ENCODE assay signal across 8 cellular contexts in genomic region chr4:76148142-76148849, GRCh38. TPM values are rescaled to one million over a fixed set of nuclear protein-coding genes. Genes with fewer than 3 reads are reported as not detected.
DNase-seq lines count a peak whose midpoint lies in the region; ATAC-seq and TF ChIP-seq lines count a peak whose summit lies in the region.

A gene with protein sequence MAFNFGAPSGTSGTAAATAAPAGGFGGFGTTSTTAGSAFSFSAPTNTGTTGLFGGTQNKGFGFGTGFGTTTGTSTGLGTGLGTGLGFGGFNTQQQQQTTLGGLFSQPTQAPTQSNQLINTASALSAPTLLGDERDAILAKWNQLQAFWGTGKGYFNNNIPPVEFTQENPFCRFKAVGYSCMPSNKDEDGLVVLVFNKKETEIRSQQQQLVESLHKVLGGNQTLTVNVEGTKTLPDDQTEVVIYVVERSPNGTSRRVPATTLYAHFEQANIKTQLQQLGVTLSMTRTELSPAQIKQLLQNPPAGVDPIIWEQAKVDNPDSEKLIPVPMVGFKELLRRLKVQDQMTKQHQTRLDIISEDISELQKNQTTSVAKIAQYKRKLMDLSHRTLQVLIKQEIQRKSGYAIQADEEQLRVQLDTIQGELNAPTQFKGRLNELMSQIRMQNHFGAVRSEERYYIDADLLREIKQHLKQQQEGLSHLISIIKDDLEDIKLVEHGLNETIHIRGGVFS (minus strand): TSS chr4:76148397. CDS start chr4:76148374, 23 bp downstream.

- peaks cover 13% of the 10 kb centered on the region for H3K4me1 ChIP-seq in RWPE2 (ENCODE audit: insufficient read depth, poor library complexity, severe bottlenecking)

- H3K27ac ChIP-seq in RWPE2 (ENCODE audit: poor library complexity, severe bottlenecking) = peak within 1 kb of the TSS; percentile 57

- no peak for TF ChIP-seq CTCF in RWPE2 (IDR thresholded peaks at IDR 0.05; ENCODE audit: poor library complexity, severe bottlenecking)
- no peak for TF ChIP-seq CTCF in fibroblast of mammary gland (conservative IDR thresholded peaks at IDR 0.05; ENCODE audit: control insufficient read depth, insufficient read depth, low read depth, low read length)

- peaks cover 14% of the 10 kb centered on the region for H3K36me3 Mint-ChIP-seq in activated T-helper 2 cell treated with anti-CD3 and anti-CD28 coated beads, Interferon-gamma antibody, Interleukin-2, Interleukin-4, amounts not matched to agents 10 μg/mL and 5 μg/mL and 100 μg/mL, durations not matched to agents 14 hours and 24 hours and 36 hours (ENCODE audit: low read depth)
- peaks cover 0 to 7% (median 3%) of the 10 kb centered on the region in 3 donors for H3K36me3 Mint-ChIP-seq in naive thymus-derived CD8-positive, alpha-beta T cell

- H3K27ac Mint-ChIP-seq in activated T-helper 2 cell treated with anti-CD3 and anti-CD28 coated beads, Interferon-gamma antibody, Interleukin-2, Interleukin-4, amounts not matched to agents 10 μg/mL and 5 μg/mL and 100 μg/mL, durations not matched to agents 14 hours and 24 hours and 36 hours = peak within 1 kb of the TSS; percentile 94
- H3K27ac Mint-ChIP-seq in naive thymus-derived CD8-positive, alpha-beta T cell = peak within 1 kb of the TSS; percentile 84 to 100 (median 96)

- peak; percentile 93 for DNase-seq in EH (ENCODE audit: low read depth)
- peak; percentile 93 for DNase-seq in H4 (ENCODE audit: low spot score)
- peak; percentile 94 for DNase-seq in LoVo (ENCODE audit: low spot score)
- DNase-seq in RWPE2 (ENCODE audit: low spot score) = peak; percentile 92
- peak; percentile 94 for DNase-seq in activated T-helper 2 cell treated with anti-CD3 and anti-CD28 coated beads, Interferon-gamma antibody, Interleukin-2, Interleukin-4, amounts not matched to agents 10 μg/mL and 5 μg/mL and 100 μg/mL, durations not matched to agents 14 hours and 24 hours and 36 hours (ENCODE audit: low spot score)
- peak; percentile 95 for DNase-seq in fibroblast of mammary gland (ENCODE audit: low read depth)
- DNase-seq in naive thymus-derived CD8-positive, alpha-beta T cell = peak; percentile 80 to 96 (median 94)
- DNase-seq in stimulated activated naive CD4-positive, alpha-beta T cell (lab: John Stamatoyannopoulos, UW) = peak; percentile 84 to 93 (median 90)

- H3K27me3 Mint-ChIP-seq in activated T-helper 2 cell treated with anti-CD3 and anti-CD28 coated beads, Interferon-gamma antibody, Interleukin-2, Interleukin-4, amounts not matched to agents 10 μg/mL and 5 μg/mL and 100 μg/mL, durations not matched to agents 14 hours and 24 hours and 36 hours (ENCODE audit: low read depth) = no peaks in the 10 kb centered on the region
- no peaks in the 10 kb centered on the region for H3K27me3 Mint-ChIP-seq in naive thymus-derived CD8-positive, alpha-beta T cell

- H3K4me1 Mint-ChIP-seq in activated T-helper 2 cell treated with anti-CD3 and anti-CD28 coated beads, Interferon-gamma antibody, Interleukin-2, Interleukin-4, amounts not matched to agents 10 μg/mL and 5 μg/mL and 100 μg/mL, durations not matched to agents 14 hours and 24 hours and 36 hours (ENCODE audit: low read depth) = peaks cover 23% of the 10 kb centered on the region
- peaks cover 8 to 47% (median 35%) of the 10 kb centered on the region in 4 donors for H3K4me1 Mint-ChIP-seq in naive thymus-derived CD8-positive, alpha-beta T cell

- peak; percentile 94 for ATAC-seq in RWPE2 (ENCODE audit: low read depth)
- ATAC-seq in naive thymus-derived CD8-positive, alpha-beta T cell = peak; percentile 97

- H3K4me3 ChIP-seq in RWPE2 (ENCODE audit: severe bottlenecking) (peak within 1 kb of the TSS; percentile 93), fibroblast of mammary gland (ENCODE audit: control insufficient read depth, low read depth, low read length) (peak within 1 kb of the TSS; percentile 81)

- H3K9me3 ChIP-seq in RWPE2 (ENCODE audit: severe bottlenecking) = no peaks in the 10 kb centered on the region

- H3K4me3 Mint-ChIP-seq in activated T-helper 2 cell treated with anti-CD3 and anti-CD28 coated beads, Interferon-gamma antibody, Interleukin-2, Interleukin-4, amounts not matched to agents 10 μg/mL and 5 μg/mL and 100 μg/mL, durations not matched to agents 14 hours and 24 hours and 36 hours (ENCODE audit: low read depth) = peak within 1 kb of the TSS; percentile 89
- H3K4me3 Mint-ChIP-seq in naive thymus-derived CD8-positive, alpha-beta T cell = peak within 1 kb of the TSS; percentile 92 to 100 (median 95)

- H3K9me3 Mint-ChIP-seq in activated T-helper 2 cell treated with anti-CD3 and anti-CD28 coated beads, Interferon-gamma antibody, Interleukin-2, Interleukin-4, amounts not matched to agents 10 μg/mL and 5 μg/mL and 100 μg/mL, durations not matched to agents 14 hours and 24 hours and 36 hours = no peaks in the 10 kb centered on the region
- no peaks in the 10 kb centered on the region for H3K9me3 Mint-ChIP-seq in naive thymus-derived CD8-positive, alpha-beta T cell

- POLR2A ChIA-PET in naive thymus-derived CD8-positive, alpha-beta T cell (lab: Charles Lee) = interaction anchor here (0.6 to 1.7 kb wide), 9 partner anchors 31 to 1714 kb away, joined by 3 to 10 read pairs (median 4); partner anchors contain the start of genes MRPL1, NAAA, SCARB2 and SDAD1

- peaks cover 15% of the 10 kb centered on the region for H3K36me3 ChIP-seq in RWPE2 (ENCODE audit: low read depth)

- intact Hi-C loops in activated T-helper 2 cell treated with anti-CD3 and anti-CD28 coated beads, Interferon-gamma antibody, Interleukin-2, Interleukin-4, amounts not matched to agents 10 μg/mL and 5 μg/mL and 100 μg/mL, durations not matched to agents 14 hours and 24 hours and 36 hours (cut with micrococcal nuclease) = loop anchor here (1.0 to 10.0 kb wide), 6 partner anchors 66 to 927 kb away; partner anchors contain the start of genes CCNI, G3BP2, NAAA and RCHY1

- no peaks in the 10 kb centered on the region for H3K27me3 ChIP-seq in RWPE2 (ENCODE audit: insufficient read depth, poor library complexity, severe bottlenecking)

RNA-seq across cellular contexts. Expression of the gene that starts here (rescaled TPM):
- total RNA-seq in H4 (2014; rRNA removed; shearing (Covaris generic)) = 56.3 and 68.6 TPM in 2 replicates
- 74.7 and 75.6 TPM in 2 replicates for total RNA-seq in activated T-helper 2 cell treated with anti-CD3 and anti-CD28 coated beads, Interferon-gamma antibody, Interleukin-2, Interleukin-4, amounts not matched to agents 10 μg/mL and 5 μg/mL and 100 μg/mL, durations not matched to agents 14 hours and 24 hours and 36 hours
- total RNA-seq in naive thymus-derived CD8-positive, alpha-beta T cell = 10 to 100 TPM; 50.8 to 59.9 TPM
- polyA plus RNA-seq in naive thymus-derived CD8-positive, alpha-beta T cell = 10 to 100 TPM; 36.8 to 40.0 (median 37.8) TPM

Comparison
In these comparisons a context has a peak if more than half of its experiments do, and no peak if none do; other contexts are left out.
1. Peak in every context shown above with its lines: DNase-seq, ATAC-seq, H3K4me3 ChIP-seq and H3K27ac ChIP-seq.